ENCODE assay signal across 18 cellular contexts in the genomic region with DNA sequence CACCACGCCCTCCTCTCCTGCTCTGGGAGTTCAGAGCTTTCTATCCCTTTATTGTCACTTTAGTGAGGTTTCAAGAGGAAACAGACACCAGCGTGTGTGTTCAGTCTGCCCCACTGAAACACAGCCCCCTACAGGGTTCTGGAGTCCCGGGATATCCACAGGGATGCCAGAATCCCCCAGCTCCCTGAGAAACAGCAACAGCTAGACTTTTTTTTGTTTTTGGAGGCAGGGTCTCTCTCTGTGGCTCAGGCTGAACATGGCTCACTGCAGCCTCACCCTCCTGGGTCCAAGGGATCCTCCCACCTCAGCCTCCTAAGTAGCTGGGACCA. TPM values are rescaled to one million over a fixed set of nuclear protein-coding genes. Genes with fewer than 3 reads are reported as not detected.
A peak's percentile ranks its signal among the peaks of the same experiment; 100 is the strongest.
DNase-seq lines count a peak whose midpoint lies in the region; ATAC-seq and TF ChIP-seq lines count a peak whose summit lies in the region.
"Had no signal": no experiment of that assay in that cellular context is flagged by ENCODE, and none has a peak within 500 bp of the region (broad histone marks: within the 10 kb centered on the region; RNA-seq: fewer than 3 reads in every experiment).

No MANE protein-coding gene starts in this region.

- H3K27me3 ChIP-seq in BLaER1 treated with 17β-estradiol and CSF1 and Interleukin-3, amounts not matched to agents 10 nM and 100 nM: no peaks in the 10 kb centered on the region
- H3K27me3 ChIP-seq in H9 (ENCODE audit: insufficient read depth, low read length): no peaks in the 10 kb centered on the region
- H3K27me3 ChIP-seq in endodermal cell (ENCODE audit: control insufficient read depth, insufficient read depth, low read length, poor library complexity, severe bottlenecking): no peaks in the 10 kb centered on the region
- H3K27me3 ChIP-seq: BE2C had no signal

- H3K36me3 Mint-ChIP-seq in H9 (ENCODE audit: insufficient read depth in 1 of 3, low read depth in 3 of 3) (peaks cover 2 to 19% (median 5%) of the 10 kb centered on the region in 3 experiments), endodermal cell (ENCODE audit: low read depth) (peaks cover 4% of the 10 kb centered on the region), nephron progenitor cell (ENCODE audit: low read depth) (peaks cover 9% of the 10 kb centered on the region)
- H3K36me3 Mint-ChIP-seq: CD14-positive monocyte had no signal

- no peak overlapping the region for H3K23ac ChIP-seq in H9 (ENCODE audit: insufficient read length, low read depth, low read length)

- H3K27me3 Mint-ChIP-seq in H9 (ENCODE audit: low read depth) (no peaks in the 10 kb centered on the region), endodermal cell (ENCODE audit: insufficient read depth) (no peaks in the 10 kb centered on the region), nephron progenitor cell (ENCODE audit: low read depth, poor library complexity) (peaks cover 7% of the 10 kb centered on the region)

- no peak overlapping the region for H2BK12ac ChIP-seq in H9 (ENCODE audit: insufficient read length, low read depth, low read length)

- H3K4me1 Mint-ChIP-seq in H9 (peaks cover 50 to 51% of the 10 kb centered on the region in 2 experiments), endodermal cell (peaks cover 11% of the 10 kb centered on the region), nephron progenitor cell (peaks cover 27% of the 10 kb centered on the region)
- H3K4me1 Mint-ChIP-seq: CD4-positive, alpha-beta memory T cell had no signal

- peaks cover 22 to 35% (median 26%) of the 10 kb centered on the region in 10 experiments for H3K4me1 ChIP-seq in BLaER1 treated with 17β-estradiol and CSF1 and Interleukin-3, amounts not matched to agents 10 nM and 100 nM
- peaks cover 5% of the 10 kb centered on the region; the same call in 1 of the 2 replicates for H3K4me1 ChIP-seq in H9 (ENCODE audit: insufficient read depth, low read length)
- no peaks in the 10 kb centered on the region for H3K4me1 ChIP-seq in endodermal cell (ENCODE audit: control insufficient read depth, insufficient read depth, low read length)

- no peak overlapping the region for H2AK5ac ChIP-seq in H9 (ENCODE audit: insufficient read length, low read length)

- H3K27ac ChIP-seq in BLaER1 treated with 17β-estradiol and CSF1 and Interleukin-3, amounts not matched to agents 10 nM and 100 nM: peak overlapping the region in 9 of 11 experiments; percentile 36 to 73 (median 69); a peak in 14 of 22 replicates
- H3K27ac ChIP-seq in H9 (ENCODE audit: insufficient read length, low read depth, low read length) (no peak overlapping the region), endodermal cell (ENCODE audit: low read depth, low read length) (no peak overlapping the region)
- H3K27ac ChIP-seq: HL-60, KMS-11 had no signal

- H3K14ac ChIP-seq in H9 (ENCODE audit: insufficient read depth, low read length): no peak overlapping the region

- H4K20me1 ChIP-seq in BLaER1 treated with 17β-estradiol and CSF1 and Interleukin-3, amounts not matched to agents 10 nM and 100 nM: no peaks in the 10 kb centered on the region
- H4K20me1 ChIP-seq in H9 (ENCODE audit: control insufficient read depth, insufficient read depth, insufficient read length): peaks cover 3% of the 10 kb centered on the region

- no peak overlapping the region for H2BK20ac ChIP-seq in H9 (ENCODE audit: low read depth, low read length, poor library complexity, severe bottlenecking)

- no peaks in the 10 kb centered on the region for H3K23me2 ChIP-seq in H9 (ENCODE audit: insufficient read length, low read depth, low read length, poor library complexity, severe bottlenecking)

- no CpG with 5 or more reads among the region's 3 CpGs for WGBS in H9 (ENCODE audit: extremely low coverage, insufficient read length, low lambda C conversion rate)
- WGBS in endodermal cell (ENCODE audit: insufficient coverage in 1 of 2, insufficient read length in 1 of 2), 2 experiments: 79 to 100% methylated on average over 1 to 3 of the region's 3 CpGs

- no peak overlapping the region for H3K4me3 ChIP-seq in BLaER1 treated with 17β-estradiol and CSF1 and Interleukin-3, amounts not matched to agents 10 nM and 100 nM
- H3K4me3 ChIP-seq in endodermal cell (ENCODE audit: low read length): no peak overlapping the region
- H3K4me3 ChIP-seq: GM23338 had no signal

- no peak overlapping the region for H3K4ac ChIP-seq in H9 (ENCODE audit: low read depth, low read length)

- H3K79me2 ChIP-seq in H9 (ENCODE audit: insufficient read depth, low read length): peaks cover 15% of the 10 kb centered on the region; the same call in 1 of the 2 replicates

- H3K9ac ChIP-seq in BLaER1 treated with 17β-estradiol and CSF1 and Interleukin-3, amounts not matched to agents 10 nM and 100 nM: peak overlapping the region in 3 of 11 experiments; percentile 29 to 43 (median 42); a peak in 4 of 22 replicates
- H3K9ac ChIP-seq in H9 (ENCODE audit: extremely low read depth, insufficient read length, low read length): no peak overlapping the region
- H3K9ac ChIP-seq in endodermal cell (ENCODE audit: extremely low read depth, low read length, poor library complexity, severe bottlenecking): no peak overlapping the region
- H3K9ac ChIP-seq: KMS-11 had no signal

- H2BK5ac ChIP-seq in H9 (ENCODE audit: insufficient read length, low read length): no peak overlapping the region

- no peak overlapping the region for H3T11ph ChIP-seq in H9 (ENCODE audit: low read length)

- no peak overlapping the region for H2BK120ac ChIP-seq in H9 (ENCODE audit: low read depth, low read length, poor library complexity, severe bottlenecking)

- TF ChIP-seq CTCF in H9 (conservative IDR thresholded peaks at IDR 0.05) (no peak), endodermal cell (conservative IDR thresholded peaks at IDR 0.05) (no peak), nephron progenitor cell (IDR thresholded peaks at IDR 0.05) (no peak), GM20000 (IDR thresholded peaks at IDR 0.05; ENCODE audit: extremely low read depth, missing control alignments) (no peak)

- H4K8ac ChIP-seq in H9 (replicated peaks; ENCODE audit: insufficient read length, low read depth, low read length): no peak overlapping the region

- DNase-seq in H9 (no peak), endodermal cell (peak; percentile 44), nephron progenitor cell (no peak), NCI-H1694 (lab: John Stamatoyannopoulos, UW) (no peak), GM20000 (ENCODE audit: low spot score) (no peak)
- DNase-seq: ACHN; BE2C; CD4-positive, alpha-beta memory T cell; DMS153; DMS79 treated with DMSO at 0.1 percent for 48 hours had no signal

- H3K18ac ChIP-seq in H9 (ENCODE audit: insufficient read length, low read depth, low read length): no peak overlapping the region

- H3K4me3 Mint-ChIP-seq in H9 (0 out of 5 replicates have a peak overlapping the region, but pooled peaks of 1 of the 2 experiments have one; percentile 20), endodermal cell (no peak overlapping the region), nephron progenitor cell (no peak overlapping the region)
- H3K4me3 Mint-ChIP-seq: CD14-positive monocyte; CD4-positive, alpha-beta memory T cell; GM23338 had no signal

- H3K27ac Mint-ChIP-seq in H9 (peak overlapping the region in 2 of 3 experiments; percentile 39 to 80; a peak in 4 of 7 replicates), endodermal cell (peak overlapping the region; percentile 48), nephron progenitor cell (peak overlapping the region; percentile 90)
- H3K27ac Mint-ChIP-seq: CD4-positive, alpha-beta memory T cell; GM23338 had no signal

- no peak overlapping the region for H4K5ac ChIP-seq in H9 (ENCODE audit: insufficient read length, low read depth, low read length)

- peak overlapping the region; percentile 65 to 83 (median 74) for H3K4me2 ChIP-seq in BLaER1 treated with 17β-estradiol and CSF1 and Interleukin-3, amounts not matched to agents 10 nM and 100 nM
- no peak overlapping the region for H3K4me2 ChIP-seq in H9 (ENCODE audit: insufficient read depth, insufficient read length, low read length)
- H3K4me2 ChIP-seq: GM23338, KMS-11 had no signal

- H3K9me3 Mint-ChIP-seq in H9 (peaks cover 6 to 8% of the 10 kb centered on the region in 2 experiments), endodermal cell (peaks cover 5% of the 10 kb centered on the region), nephron progenitor cell (peaks cover 9% of the 10 kb centered on the region)

- no peak overlapping the region for H2AFZ ChIP-seq in H9 (ENCODE audit: low read length)
- H2AFZ ChIP-seq: GM23338 had no signal

- H2BK15ac ChIP-seq in H9 (ENCODE audit: low read depth, low read length): no peak overlapping the region

- no peaks in the 10 kb centered on the region for H3K79me1 ChIP-seq in H9 (ENCODE audit: insufficient read depth, low read depth, low read length, poor library complexity, severe bottlenecking)

- H3K36me3 ChIP-seq in BLaER1 treated with 17β-estradiol and CSF1 and Interleukin-3, amounts not matched to agents 10 nM and 100 nM: no peaks in the 10 kb centered on the region
- no peaks in the 10 kb centered on the region for H3K36me3 ChIP-seq in endodermal cell (ENCODE audit: control insufficient read depth, insufficient read depth, low read length)
- H3K36me3 ChIP-seq: BE2C had no signal

- ATAC-seq in GM21360 (IDR thresholded peaks at IDR 0.05; ENCODE audit: unreplicated experiment): no peak
- no peak for ATAC-seq in GM21619 (IDR thresholded peaks at IDR 0.05; ENCODE audit: unreplicated experiment)
- ATAC-seq: GM23338 had no signal

- H4K91ac ChIP-seq in H9 (ENCODE audit: insufficient read length, low read depth, low read length): no peak overlapping the region

- H3K9me3 ChIP-seq in BLaER1 treated with 17β-estradiol and CSF1 and Interleukin-3, amounts not matched to agents 10 nM and 100 nM (replicated peaks in 1 of 11): peaks cover 6 to 14% (median 11%) of the 10 kb centered on the region in 11 experiments; a peak in 21 of 22 replicates
- no peaks in the 10 kb centered on the region for H3K9me3 ChIP-seq in H9 (ENCODE audit: control insufficient read depth, low read depth, low read length)
- peaks cover under 1% of the 10 kb centered on the region for H3K9me3 ChIP-seq in endodermal cell (ENCODE audit: control insufficient read depth, low read length)
- H3K9me3 ChIP-seq: BE2C had no signal

- H3K56ac ChIP-seq in H9 (ENCODE audit: insufficient read length, low read depth, low read length): no peak overlapping the region

RNA-seq across cellular contexts. Expression of a gene that starts 10.4 kb away (rescaled TPM):
- total RNA-seq in H9 (2021) (15.0 and 16.2 TPM in 2 replicates), endodermal cell (10 to 100 TPM; 11.4 to 12.7 TPM)
- 15.4 TPM for polyA plus RNA-seq in endodermal cell (2013, experiment 1 of 2)
- polyA plus RNA-seq in endodermal cell (2013, experiment 2 of 2): 13.5 TPM
- total RNA-seq: CD4-positive, alpha-beta memory T cell had no signal
- polyA plus RNA-seq: CD14-positive monocyte; CD4-positive, alpha-beta memory T cell had no signal

RNA-seq across cellular contexts. Expression of a gene that starts 39.8 kb away (rescaled TPM):
- total RNA-seq in H9 (2021) (0.20 and 0.31 TPM in 2 replicates), endodermal cell (1 to 10 TPM; 1.8 to 2.0 TPM)
- polyA plus RNA-seq in endodermal cell (2013, experiment 1 of 2): 1.7 TPM
- 0.83 TPM for polyA plus RNA-seq in endodermal cell (2013, experiment 2 of 2)
- total RNA-seq: HT1080 had no signal
- polyA plus RNA-seq: CD14-positive monocyte had no signal

RNA-seq across cellular contexts. Expression of a gene that starts 39.9 kb away (rescaled TPM):
- 5.2 and 5.5 TPM in 2 replicates for total RNA-seq in H9 (2021)
- total RNA-seq in endodermal cell: under 1 TPM; 0.68 to 0.73 TPM
- 0.11 TPM for polyA plus RNA-seq in endodermal cell (2013, experiment 1 of 2)
- not detected for polyA plus RNA-seq in endodermal cell (2013, experiment 2 of 2)
- total RNA-seq: CD4-positive, alpha-beta memory T cell; HT1080 had no signal
- polyA plus RNA-seq: CD14-positive monocyte; CD4-positive, alpha-beta memory T cell had no signal

Comparison
In these comparisons a context has a peak if more than half of its experiments do, and no peak if none do; other contexts are left out.
1. H3K27ac ChIP-seq: peak in BLaER1 treated with 17β-estradiol and CSF1 and Interleukin-3, amounts not matched to agents 10 nM and 100 nM (9 of 11); none in H9 (single experiment) and endodermal cell (single experiment).
2. Peak in every context shown above with its lines, with median percentiles within 50 percentile points of each other: H3K27ac Mint-ChIP-seq.